ENCODE assay signal across 33 cellular contexts in the genomic region with DNA sequence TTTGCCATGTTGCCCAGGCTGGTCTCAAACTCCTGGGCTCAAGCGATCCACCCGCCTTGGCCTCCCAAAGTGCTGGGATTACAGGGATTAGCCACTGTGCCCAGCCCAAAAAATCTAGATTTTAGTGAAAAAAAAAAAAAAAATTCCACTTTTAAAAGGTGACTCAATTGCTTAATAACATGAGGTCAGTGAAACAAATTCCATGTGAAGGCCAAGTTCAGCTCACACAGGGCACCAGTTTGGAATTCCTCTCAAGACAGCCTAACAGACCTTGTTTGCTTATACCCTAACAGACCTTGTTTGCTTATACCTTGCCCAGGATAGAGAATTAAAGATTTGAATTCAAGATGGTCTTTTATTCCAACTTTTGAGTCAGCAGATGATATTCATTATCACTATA. TPM values are rescaled to one million over a fixed set of nuclear protein-coding genes. Genes with fewer than 3 reads are reported as not detected.
A peak's percentile ranks its signal among the peaks of the same experiment; 100 is the strongest.
DNase-seq lines count a peak whose midpoint lies in the region; ATAC-seq and TF ChIP-seq lines count a peak whose summit lies in the region.
"Had no signal": no experiment of that assay in that cellular context is flagged by ENCODE, and none has a peak within 500 bp of the region (broad histone marks: within the 10 kb centered on the region; RNA-seq: fewer than 3 reads in every experiment).

No MANE protein-coding gene starts in this region.

- H3K9ac ChIP-seq in smooth muscle cell (ENCODE audit: low read depth), result no peak overlapping the region
- H3K9ac ChIP-seq: BLaER1 treated with 17β-estradiol and CSF1 and Interleukin-3, amounts not matched to agents 10 nM and 100 nM had no signal

- H3K4me3 ChIP-seq in ascending aorta (no peak overlapping the region), foreskin fibroblast (ENCODE audit: low read depth in 1 of 2, low read length in 2 of 2) (no peak overlapping the region), smooth muscle cell (no peak overlapping the region)
- H3K4me3 ChIP-seq: BLaER1 treated with 17β-estradiol and CSF1 and Interleukin-3, amounts not matched to agents 10 nM and 100 nM; gastroesophageal sphincter; GM12878; left lung had no signal

- peaks cover 93% of the 10 kb centered on the region for H3K79me2 ChIP-seq in smooth muscle cell (ENCODE audit: low read depth)

- H3K9me3 ChIP-seq in ascending aorta (no peaks in the 10 kb centered on the region), smooth muscle cell (replicated peaks; ENCODE audit: low read depth) (no peaks in the 10 kb centered on the region)
- H3K9me3 ChIP-seq: gastroesophageal sphincter, left lung had no signal

- H3K36me3 ChIP-seq in ascending aorta, result peaks cover 4% of the 10 kb centered on the region in 2 donors
- H3K36me3 ChIP-seq in smooth muscle cell (ENCODE audit: low read depth), result peaks cover 4% of the 10 kb centered on the region

- no peak overlapping the region for H3K4me2 ChIP-seq in smooth muscle cell
- H3K4me2 ChIP-seq: BLaER1 treated with 17β-estradiol and CSF1 and Interleukin-3, amounts not matched to agents 10 nM and 100 nM had no signal

- intact Hi-C loops in ascending aorta (cut with DNase I), result no loop called here

- 82% methylated on average over 2 of the region's 2 CpGs for WGBS in smooth muscle cell (ENCODE audit: low lambda C conversion rate)

- TF ChIP-seq CTCF in ascending aorta (IDR thresholded peaks at IDR 0.05) (no peak), foreskin fibroblast (IDR thresholded peaks at IDR 0.05; ENCODE audit: low read depth, low read length) (no peak), smooth muscle cell (IDR thresholded peaks at IDR 0.05; ENCODE audit: borderline replicate concordance, insufficient read depth, poor library complexity, severe bottlenecking) (no peak)

- H4K20me1 ChIP-seq in smooth muscle cell (ENCODE audit: low read depth), result peaks cover 92% of the 10 kb centered on the region

- H3K27ac ChIP-seq in ascending aorta, result peak overlapping the region; percentile 61 to 72
- peak overlapping the region; percentile 80 for H3K27ac ChIP-seq in smooth muscle cell (ENCODE audit: low read depth)
- H3K27ac ChIP-seq: HL-60, left lung had no signal

- H2AFZ ChIP-seq in smooth muscle cell (ENCODE audit: low read depth), result no peak overlapping the region

- H3F3A ChIP-seq in smooth muscle cell (ENCODE audit: low read depth), result peaks cover 17% of the 10 kb centered on the region

- ATAC-seq in GM18858 (IDR thresholded peaks at IDR 0.05; ENCODE audit: unreplicated experiment), result no peak
- ATAC-seq: activated CD8-positive, alpha-beta T cell treated with anti-CD3 and anti-CD28 coated beads, Interleukin-2, amount 10 ng/mL, durations not matched to agents 7 days and 5 days; gastroesophageal sphincter; GM12878; left lung; SK-N-SH treated with all-trans-retinoic acid at 6 μM for 48 hours; T-helper 17 cell had no signal

- DNase-seq in GM03348 (ENCODE audit: low spot score), result peak; percentile 37
- no peak for DNase-seq in ascending aorta (ENCODE audit: low spot score in 2 of 2)
- peak; percentile 27 to 63 for DNase-seq in foreskin fibroblast
- DNase-seq in smooth muscle cell (lab: John Stamatoyannopoulos, UW; ENCODE audit: unreplicated experiment), result no peak
- DNase-seq in glomerular visceral epithelial cell (ENCODE audit: extremely low spot score), result no peak
- DNase-seq in central memory CD4-positive, alpha-beta T cell, result no peak
- no peak for DNase-seq in nucleus accumbens (lab: John Stamatoyannopoulos, UW)
- DNase-seq: activated CD8-positive, alpha-beta T cell treated with anti-CD3 and anti-CD28 coated beads, Interleukin-2, amount 10 ng/mL, durations not matched to agents 7 days and 5 days; activated naive CD8-positive, alpha-beta T cell treated with anti-CD3 and anti-CD28 coated beads for 36 hours; Calu3; DMS79 treated with DMSO at 0.1 percent for 48 hours; effector memory CD4-positive, alpha-beta T cell; GOT3; hypothalamus; immature natural killer cell; left lung; small intestine; stimulated activated CD4-positive, alpha-beta T cell treated with anti-CD3 and anti-CD28 coated beads, Interleukin-2, amount 100 ng/mL, for 24 hours; T-helper 17 cell had no signal

- no peaks in the 10 kb centered on the region for H3K27me3 ChIP-seq in ascending aorta
- H3K27me3 ChIP-seq in smooth muscle cell (ENCODE audit: low read depth), result no peaks in the 10 kb centered on the region
- H3K27me3 ChIP-seq: BLaER1 treated with 17β-estradiol and CSF1 and Interleukin-3, amounts not matched to agents 10 nM and 100 nM; gastroesophageal sphincter; left lung had no signal

- peaks cover 15 to 29% of the 10 kb centered on the region in 2 donors for H3K4me1 ChIP-seq in ascending aorta
- H3K4me1 ChIP-seq in smooth muscle cell (ENCODE audit: low read depth), result peaks cover 10% of the 10 kb centered on the region

RNA-seq across cellular contexts. Expression of gene RRBP1, which starts 5.1 kb away (rescaled TPM):
- total RNA-seq in ascending aorta (101 TPM), smooth muscle cell (142 and 180 TPM in 2 replicates)
- polyA plus RNA-seq in smooth muscle cell, result 224 and 226 TPM in 2 replicates

RNA-seq across cellular contexts. Expression of gene BANF2, which starts 22.8 kb away (rescaled TPM):
- total RNA-seq in ascending aorta, result not detected
- not detected in 2 replicates for total RNA-seq in smooth muscle cell
- not detected in 2 replicates for polyA plus RNA-seq in smooth muscle cell
- total RNA-seq: activated CD8-positive, alpha-beta T cell treated with anti-CD3 and anti-CD28 coated beads, Interleukin-2, amount 10 ng/mL, durations not matched to agents 7 days and 5 days; activated naive CD8-positive, alpha-beta T cell treated with anti-CD3 and anti-CD28 coated beads for 36 hours; activated T-helper 2 cell treated with anti-CD3 and anti-CD28 coated beads, Interferon-gamma antibody, Interleukin-2, Interleukin-4, amounts not matched to agents 10 μg/mL and 5 μg/mL and 100 μg/mL, durations not matched to agents 14 hours and 24 hours and 36 hours; Calu3; epithelial cell of proximal tubule; gastroesophageal sphincter; GM12878; left lung; LHCN-M2; mesenteric fat pad; myocyte; NCI-H460; OCI-LY7; pulmonary artery endothelial cell; T-helper 17 cell had no signal
- polyA plus RNA-seq: GM12878, immature natural killer cell, small intestine had no signal

Comparison
In these comparisons a context has a peak if more than half of its experiments do, and no peak if none do; other contexts are left out.
1. DNase-seq: peak in GM03348 (single experiment) and foreskin fibroblast (2 of 2); none in ascending aorta (0 of 2), smooth muscle cell (single experiment), glomerular visceral epithelial cell (single experiment), central memory CD4-positive, alpha-beta T cell (single experiment) and nucleus accumbens (0 of 56).